In the genomic region with DNA sequence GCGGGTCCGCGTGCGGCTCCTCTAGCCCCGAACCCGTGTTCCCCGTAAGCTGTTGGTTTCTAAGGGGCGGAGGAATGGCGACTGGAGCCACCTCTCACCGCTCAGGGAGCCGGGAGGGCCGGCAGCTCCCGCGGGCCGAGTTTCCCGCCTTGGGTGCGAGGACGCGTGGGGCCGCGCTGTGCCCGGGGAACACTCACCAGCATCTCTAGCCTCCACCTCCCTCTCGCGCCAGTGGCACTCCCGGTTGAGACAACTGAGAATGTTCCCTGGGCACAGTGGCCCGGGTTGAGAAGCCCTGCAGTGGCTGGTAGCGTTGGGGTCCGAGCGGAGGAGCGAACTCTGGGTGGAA, we compare ENCODE assay signal across 8 cellular contexts. TPM values are rescaled to one million over a fixed set of nuclear protein-coding genes. Genes with fewer than 3 reads are reported as not detected.
DNase-seq lines count a peak whose midpoint lies in the region; ATAC-seq and TF ChIP-seq lines count a peak whose summit lies in the region.

No MANE protein-coding gene starts in this region.

- CTCF ChIA-PET in HCT116 (lab: Charles Lee) = interaction anchor here (0.6 kb wide), 1 partner anchor 321 kb away, joined by 3 read pairs; no protein-coding TSS in a partner anchor
- CTCF ChIA-PET in activated CD4-positive, alpha-beta T cell treated with anti-CD3 and anti-CD28 coated beads, Interleukin-2, amount 10 ng/mL, durations not matched to agents 7 days and 5 days (lab: Charles Lee) = interaction anchor here (1.6 kb wide), 1 partner anchor 212 kb away, joined by 5 read pairs; the partner anchor contains the start of gene MAPK8IP3

- H3K9me3 ChIP-seq in HCT116 (ENCODE audit: control insufficient read depth in 1 of 2, insufficient read depth in 1 of 2, low read depth in 1 of 2, low read length in 2 of 2) (no peaks in the 10 kb centered on the region), heart left ventricle (no peaks in the 10 kb centered on the region)

- no peaks in the 10 kb centered on the region for H4K20me1 ChIP-seq in HCT116 (ENCODE audit: insufficient read depth)

- peaks cover 23% of the 10 kb centered on the region for H3K4me1 Mint-ChIP-seq in CD14-positive monocyte
- H3K4me1 Mint-ChIP-seq in activated CD4-positive, alpha-beta T cell treated with anti-CD3 and anti-CD28 coated beads, Interleukin-2, amount 10 ng/mL, durations not matched to agents 7 days and 5 days = peaks cover 12% of the 10 kb centered on the region

- H3K27ac ChIP-seq in HCT116 (ENCODE audit: low read depth, low read length) = peak overlapping the region; percentile 65
- peak overlapping the region; percentile 37 to 98 (median 88) for H3K27ac ChIP-seq in heart left ventricle

- TF ChIP-seq RAD21 in HCT116 (IDR thresholded peaks at IDR 0.05; ENCODE audit: low read depth) = no peak

- H3K27me3 Mint-ChIP-seq in CD14-positive monocyte (ENCODE audit: low read depth in 3 of 3) = peaks cover 0 to 2% (median 0%) of the 10 kb centered on the region in 3 donors
- no peaks in the 10 kb centered on the region for H3K27me3 Mint-ChIP-seq in activated CD4-positive, alpha-beta T cell treated with anti-CD3 and anti-CD28 coated beads, Interleukin-2, amount 10 ng/mL, durations not matched to agents 7 days and 5 days

- H3K9me3 Mint-ChIP-seq in CD14-positive monocyte = peaks cover 0 to 2% (median 0%) of the 10 kb centered on the region in 7 donors
- H3K9me3 Mint-ChIP-seq in activated CD4-positive, alpha-beta T cell treated with anti-CD3 and anti-CD28 coated beads, Interleukin-2, amount 10 ng/mL, durations not matched to agents 7 days and 5 days = no peaks in the 10 kb centered on the region

- POLR2A ChIA-PET in HCT116 (lab: Charles Lee) = no interaction called here
- POLR2A ChIA-PET in activated CD4-positive, alpha-beta T cell treated with anti-CD3 and anti-CD28 coated beads, Interleukin-2, amount 10 ng/mL, durations not matched to agents 7 days and 5 days (lab: Charles Lee) = no interaction called here

- H3K4me3 ChIP-seq in HCT116 (replicated peaks in 1 of 2; ENCODE audit: low read depth in 1 of 2, low read length in 2 of 2) (peak overlapping the region; percentile 86 to 91), heart left ventricle (peak overlapping the region; percentile 59 to 92 (median 76)), retinal pigment epithelial cell (ENCODE audit: low read length) (peak overlapping the region; percentile 75)

- no peaks in the 10 kb centered on the region for H3K9me2 ChIP-seq in HCT116 (ENCODE audit: insufficient read depth)

- RAD21 ChIA-PET in HCT116 (lab: Charles Lee; ENCODE audit: low non-redundant PET in 1 of 2, low total read pairs in 2 of 2, uncharacterized antibody in 2 of 2, unreplicated experiment in 2 of 2) = no interaction called here

- TF ChIP-seq CTCF in CD14-positive monocyte (IDR thresholded peaks at IDR 0.05) = no peak
- TF ChIP-seq CTCF in HCT116 (IDR thresholded peaks at IDR 0.05 in 2 of 3, conservative IDR thresholded peaks at IDR 0.05 in 1 of 3; ENCODE audit: borderline replicate concordance in 1 of 3, insufficient read depth in 1 of 3, low read depth in 2 of 3, low read length in 2 of 3) = no peak
- TF ChIP-seq CTCF in heart left ventricle (IDR thresholded peaks at IDR 0.05) = no peak
- TF ChIP-seq CTCF in retinal pigment epithelial cell (conservative IDR thresholded peaks at IDR 0.05; ENCODE audit: low read depth, low read length) = no peak

- H2AFZ ChIP-seq in HCT116 (ENCODE audit: low read depth, low read length, poor library complexity, severe bottlenecking) = no peak overlapping the region

- H3K4me3 Mint-ChIP-seq in CD14-positive monocyte = peak overlapping the region; percentile 92
- H3K4me3 Mint-ChIP-seq in activated CD4-positive, alpha-beta T cell treated with anti-CD3 and anti-CD28 coated beads, Interleukin-2, amount 10 ng/mL, durations not matched to agents 7 days and 5 days = peak overlapping the region; percentile 93

- intact Hi-C loops in CD14-positive monocyte (cut with micrococcal nuclease) (loop anchor here in 1 of 2 donors (2.0 to 5.0 kb wide), 2 partner anchors 23 to 71 kb away; partner anchors contain the start of gene UQCC4), HCT116 (cut with micrococcal nuclease) (no loop called here), heart left ventricle (cut with DNase I) (loop anchor here in 9 of 10 donors (1.0 to 10.0 kb wide), 15 partner anchors 19 to 213 kb away; partner anchors contain the start of genes CRAMP1 (in 7 of the 9), IFT140 (in 7 of the 9), TMEM204 (in 2 of the 9) and CLCN7 (in 1 of the 9))

- peaks cover 10 to 17% of the 10 kb centered on the region in 2 experiments for H3K4me1 ChIP-seq in HCT116 (ENCODE audit: control insufficient read depth in 1 of 2, insufficient read depth in 2 of 2, low read length in 2 of 2)
- peaks cover 0 to 31% (median 24%) of the 10 kb centered on the region in 12 donors for H3K4me1 ChIP-seq in heart left ventricle

- H3K9ac ChIP-seq in HCT116 (ENCODE audit: low read length) = peak overlapping the region; percentile 96

- TF ChIP-seq POLR2A in HCT116 (IDR thresholded peaks at IDR 0.05; ENCODE audit: borderline replicate concordance, extremely low read depth, insufficient read depth, insufficient read length) = no peak
- TF ChIP-seq POLR2A in heart left ventricle (IDR thresholded peaks at IDR 0.05) = no peak

- DNase-seq in CD14-positive monocyte (ENCODE audit: low spot score) = no peak
- no peak for DNase-seq in HCT116 (ENCODE audit: low read depth, low spot score)
- no peak for DNase-seq in activated CD4-positive, alpha-beta T cell treated with anti-CD3 and anti-CD28 coated beads, Interleukin-2, amount 10 ng/mL, durations not matched to agents 7 days and 5 days
- DNase-seq in heart left ventricle = peak in 1 of 5 donors; percentile 60
- no peak for DNase-seq in retinal pigment epithelial cell (ENCODE audit: low read depth)
- no peak for DNase-seq in activated CD8-positive, alpha-beta memory T cell treated with anti-CD3 and anti-CD28 coated beads for 24 hours
- no peak for DNase-seq in NCI-H774 (lab: John Stamatoyannopoulos, UW)

- H3K27ac Mint-ChIP-seq in CD14-positive monocyte = peak overlapping the region; percentile 46 to 97 (median 83)
- H3K27ac Mint-ChIP-seq in activated CD4-positive, alpha-beta T cell treated with anti-CD3 and anti-CD28 coated beads, Interleukin-2, amount 10 ng/mL, durations not matched to agents 7 days and 5 days = peak overlapping the region; percentile 99

- peaks cover 2 to 24% of the 10 kb centered on the region in 2 experiments; a peak in 3 of 4 replicates for H3K36me3 ChIP-seq in HCT116 (ENCODE audit: control insufficient read depth in 1 of 2, insufficient read depth in 2 of 2, low read length in 2 of 2)
- H3K36me3 ChIP-seq in heart left ventricle = peaks cover 0 to 43% (median 36%) of the 10 kb centered on the region in 9 donors

- H3K27me3 ChIP-seq in HCT116 (ENCODE audit: insufficient read depth, low read length) (no peaks in the 10 kb centered on the region), heart left ventricle (no peaks in the 10 kb centered on the region)

- 0 to 1% (median 1%) methylated on average over 15 to 30 of the region's 30 CpGs for WGBS in heart left ventricle, 4 donors

- TSS peak; percentile 82 for BruUV-seq in HCT116 (replicated peaks; lab: Mats Ljungman, UMichigan)

- H3K79me2 ChIP-seq in HCT116 (ENCODE audit: insufficient read depth, low read length) = peaks cover 38% of the 10 kb centered on the region

- ATAC-seq in HCT116 (peak; percentile 23), heart left ventricle (peak in 1 of 4 donors; percentile 11), GM19023 (IDR thresholded peaks at IDR 0.05; ENCODE audit: unreplicated experiment) (no peak)

- peaks cover 20 to 41% of the 10 kb centered on the region in 2 donors for H3K36me3 Mint-ChIP-seq in CD14-positive monocyte
- peaks cover 2% of the 10 kb centered on the region for H3K36me3 Mint-ChIP-seq in activated CD4-positive, alpha-beta T cell treated with anti-CD3 and anti-CD28 coated beads, Interleukin-2, amount 10 ng/mL, durations not matched to agents 7 days and 5 days (ENCODE audit: low read depth)

- H3K4me2 ChIP-seq in HCT116 (ENCODE audit: low read length) = peak overlapping the region; percentile 95

TF ChIP-seq in HCT116, 20 proteins besides CTCF, POLR2A, EP300 and RAD21 (continues in another document):
- TF ChIP-seq EZH2 (IDR thresholded peaks at IDR 0.05) (no peak), EZH2phosphoT487 (IDR thresholded peaks at IDR 0.05; ENCODE audit: borderline replicate concordance) (no peak), EGR1 (IDR thresholded peaks at IDR 0.05; ENCODE audit: low read depth) (no peak)

RNA-seq across cellular contexts. Expression of gene TELO2, which starts 0.6 kb away (rescaled TPM):
- polyA plus RNA-seq in CD14-positive monocyte (10 to 100 TPM in 1 of 2 donors, 1 to 10 TPM in 1; 7.3 to 11.4 TPM), heart left ventricle (10 to 100 TPM; 22.7 to 27.0 TPM)
- total RNA-seq in HCT116 (2021; ENCODE audit: unreplicated experiment) (74.3 TPM), heart left ventricle (10 to 100 TPM; 11.8 to 29.6 (median 16.7) TPM)
- 31.5 and 34.6 TPM in 2 replicates for polyA plus RNA-seq in HCT116 (2012)
- 10 to 100 TPM; 49.1 to 65.5 TPM for total RNA-seq in activated CD4-positive, alpha-beta T cell treated with anti-CD3 and anti-CD28 coated beads, Interleukin-2, amount 10 ng/mL, durations not matched to agents 7 days and 5 days

RNA-seq across cellular contexts. Expression of gene PTX4, which starts 5.0 kb away (rescaled TPM):
- polyA plus RNA-seq in CD14-positive monocyte = not detected
- total RNA-seq in HCT116 (2021; ENCODE audit: unreplicated experiment) = not detected
- not detected in 2 replicates for polyA plus RNA-seq in HCT116 (2012)
- not detected for total RNA-seq in activated CD4-positive, alpha-beta T cell treated with anti-CD3 and anti-CD28 coated beads, Interleukin-2, amount 10 ng/mL, durations not matched to agents 7 days and 5 days
- under 1 TPM in 2 of 9 donors, not detected in 7; 0.20 to 0.23 TPM for total RNA-seq in heart left ventricle
- under 1 TPM in 1 of 2 donors, not detected in 1; 0.04 TPM for polyA plus RNA-seq in heart left ventricle

RNA-seq across cellular contexts. Expression of gene CLCN7, which starts 18.9 kb away (rescaled TPM):
- polyA plus RNA-seq in CD14-positive monocyte = 10 to 100 TPM; 37.4 to 56.5 TPM
- total RNA-seq in HCT116 (2021; ENCODE audit: unreplicated experiment) = 64.0 TPM
- 34.9 and 46.7 TPM in 2 replicates for polyA plus RNA-seq in HCT116 (2012)
- 10 to 100 TPM; 58.3 to 64.0 TPM for total RNA-seq in activated CD4-positive, alpha-beta T cell treated with anti-CD3 and anti-CD28 coated beads, Interleukin-2, amount 10 ng/mL, durations not matched to agents 7 days and 5 days
- total RNA-seq in heart left ventricle = 10 to 100 TPM; 30.3 to 70.8 (median 33.6) TPM
- polyA plus RNA-seq in heart left ventricle = 10 to 100 TPM; 32.7 to 41.5 TPM

RNA-seq across cellular contexts. Expression of gene TMEM204, which starts 39.7 kb away (rescaled TPM):
- 1 to 10 TPM; 1.3 to 1.5 TPM for polyA plus RNA-seq in CD14-positive monocyte
- 0.22 TPM for total RNA-seq in HCT116 (2021; ENCODE audit: unreplicated experiment)
- polyA plus RNA-seq in HCT116 (2012) = 0.09 and 0.19 TPM in 2 replicates
- 10 to 100 TPM; 60.6 to 73.5 TPM for total RNA-seq in activated CD4-positive, alpha-beta T cell treated with anti-CD3 and anti-CD28 coated beads, Interleukin-2, amount 10 ng/mL, durations not matched to agents 7 days and 5 days
- 10 to 100 TPM; 14.0 to 64.2 (median 19.5) TPM for total RNA-seq in heart left ventricle
- polyA plus RNA-seq in heart left ventricle = 10 to 100 TPM; 29.0 to 37.4 TPM

RNA-seq across cellular contexts. Expression of gene CCDC154, which starts 49.4 kb away (rescaled TPM):
- polyA plus RNA-seq in CD14-positive monocyte (not detected), heart left ventricle (under 1 TPM; 0.14 to 0.65 TPM)
- total RNA-seq in HCT116 (2021; ENCODE audit: unreplicated experiment) (1.7 TPM), heart left ventricle (1 to 10 TPM in 2 of 9 donors, under 1 TPM in 5, not detected in 2; 0.31 to 1.5 (median 0.92) TPM)
- 0.31 and 0.34 TPM in 2 replicates for polyA plus RNA-seq in HCT116 (2012)
- 1 to 10 TPM; 1.9 to 2.7 TPM for total RNA-seq in activated CD4-positive, alpha-beta T cell treated with anti-CD3 and anti-CD28 coated beads, Interleukin-2, amount 10 ng/mL, durations not matched to agents 7 days and 5 days
